ENCODE assay signal across 28 cellular contexts in genomic region chr1:157382351-157382750, GRCh38.
"Had no signal": no experiment of that assay in that cellular context is flagged by ENCODE, and none has a peak within 500 bp of the region (broad histone marks: within the 10 kb centered on the region; RNA-seq: fewer than 3 reads in every experiment).

No MANE protein-coding gene starts in this region.

- H3K27me3 ChIP-seq: hepatocyte, ovary, sigmoid colon, thyroid gland, vagina had no signal

- H3K4me3 ChIP-seq: esophagus muscularis mucosa, gastroesophageal sphincter, heart left ventricle, hepatocyte, left lung, mucosa of descending colon, ovary, psoas muscle, sigmoid colon, stomach, thyroid gland, vagina had no signal

- H3K36me3 Mint-ChIP-seq: mesothelial cell of epicardium; naive B cell; stimulated activated effector memory CD8-positive, alpha-beta T cell treated with anti-CD3 and anti-CD28 coated beads, Interleukin-12 subunit alpha, Interleukin-12 subunit beta, amount 100 ng/mL, for 72 hours had no signal

- H3K79me2 ChIP-seq: hepatocyte had no signal

- H3K4me1 ChIP-seq: esophagus muscularis mucosa, foreskin keratinocyte, gastroesophageal sphincter, heart left ventricle, left lung, psoas muscle, stomach, thyroid gland, vagina had no signal

- H2AFZ ChIP-seq: hepatocyte had no signal

- H3K4me2 ChIP-seq: hepatocyte had no signal

- H3K4me3 Mint-ChIP-seq: mesothelial cell of epicardium; naive B cell; nephron progenitor cell; stimulated activated effector memory CD8-positive, alpha-beta T cell treated with anti-CD3 and anti-CD28 coated beads, Interleukin-12 subunit alpha, Interleukin-12 subunit beta, amount 100 ng/mL, for 72 hours had no signal

- ATAC-seq: foreskin keratinocyte; gastroesophageal sphincter; heart left ventricle; left cardiac atrium; left lung; mucosa of descending colon; psoas muscle; right cardiac atrium; stimulated activated effector memory CD8-positive, alpha-beta T cell treated with anti-CD3 and anti-CD28 coated beads, Interleukin-12 subunit alpha, Interleukin-12 subunit beta, amount 100 ng/mL, for 72 hours had no signal

- H3K27ac Mint-ChIP-seq: mesothelial cell of epicardium; naive B cell; nephron progenitor cell; stimulated activated effector memory CD8-positive, alpha-beta T cell treated with anti-CD3 and anti-CD28 coated beads, Interleukin-12 subunit alpha, Interleukin-12 subunit beta, amount 100 ng/mL, for 72 hours had no signal

- H3K36me3 ChIP-seq: esophagus muscularis mucosa, gastroesophageal sphincter, heart left ventricle, left lung, ovary, sigmoid colon, stomach, thyroid gland, vagina had no signal

- H3K27ac ChIP-seq: esophagus muscularis mucosa, foreskin keratinocyte, gastroesophageal sphincter, heart left ventricle, hepatocyte, left lung, ovary, psoas muscle, sigmoid colon, stomach, thyroid gland, vagina had no signal

- DNase-seq: dermis blood vessel endothelial cell; effector memory CD4-positive, alpha-beta T cell; foreskin keratinocyte; heart left ventricle; left cardiac atrium; left lung; mesenchymal stem cell; mucosa of descending colon; naive B cell; nephron progenitor cell; nucleus accumbens; ovary; posterior cingulate gyrus; psoas muscle; right cardiac atrium; sigmoid colon; stimulated activated CD4-positive, alpha-beta T cell treated with anti-CD3 and anti-CD28 coated beads, Interleukin-2, amount 100 ng/mL, for 24 hours; stimulated activated CD4-positive, alpha-beta T cell treated with anti-CD3 and anti-CD28 coated beads, Interleukin-4, amount 100 ng/mL, for 24 hours; stimulated activated naive CD4-positive, alpha-beta T cell treated with Interleukin-2 at 50 U/mL for 16 hours; stomach; thyroid gland; trophoblast cell had no signal

- H3K9me3 Mint-ChIP-seq: mesothelial cell of epicardium; naive B cell; stimulated activated effector memory CD8-positive, alpha-beta T cell treated with anti-CD3 and anti-CD28 coated beads, Interleukin-12 subunit alpha, Interleukin-12 subunit beta, amount 100 ng/mL, for 72 hours had no signal

- H3K4me1 Mint-ChIP-seq: mesothelial cell of epicardium; stimulated activated effector memory CD8-positive, alpha-beta T cell treated with anti-CD3 and anti-CD28 coated beads, Interleukin-12 subunit alpha, Interleukin-12 subunit beta, amount 100 ng/mL, for 72 hours had no signal
